8 cellular contexts compared by ENCODE assay signal in the genomic region with DNA sequence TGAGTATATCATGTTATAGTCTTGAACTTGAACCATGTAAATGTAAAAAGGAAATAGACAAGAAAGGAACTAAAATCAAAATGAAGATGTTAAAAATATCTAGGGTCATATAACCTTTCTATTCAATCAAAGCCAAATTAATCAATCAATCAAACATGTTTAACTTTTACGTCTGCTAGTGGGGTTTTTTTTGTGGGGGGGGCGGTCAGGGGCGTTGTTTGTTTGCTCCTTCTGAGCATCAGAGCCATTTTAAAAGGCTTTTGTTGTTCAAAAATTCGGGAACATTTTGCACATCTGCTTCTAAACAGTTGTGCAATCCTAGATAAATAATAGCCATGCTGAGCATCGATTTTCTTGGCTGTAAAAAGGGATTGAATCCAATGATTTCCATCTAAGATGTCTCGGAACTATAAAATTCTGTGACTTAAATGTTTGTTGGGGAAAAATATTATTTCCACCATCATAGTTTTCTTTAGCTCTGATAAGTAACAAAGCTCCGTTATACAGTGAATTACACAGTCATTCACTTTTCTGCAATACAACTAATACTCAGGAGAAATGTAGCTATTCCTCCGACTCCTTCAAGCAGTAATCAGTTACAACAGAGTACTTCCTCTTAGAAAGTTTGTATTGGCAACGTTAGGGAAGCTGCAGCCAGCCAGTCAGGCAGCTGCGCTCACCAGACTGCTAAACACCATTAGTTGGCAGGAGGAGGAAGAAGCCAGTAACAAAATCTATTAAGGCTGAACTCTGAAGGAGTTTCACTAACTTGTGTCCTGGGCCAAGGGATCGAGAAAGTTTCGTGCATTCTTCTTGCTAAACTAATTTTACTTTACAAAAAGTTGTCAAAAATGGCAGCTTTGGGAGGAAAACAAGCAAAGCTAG. TPM values are rescaled to one million over a fixed set of nuclear protein-coding genes. Genes with fewer than 3 reads are reported as not detected.
DNase-seq lines count a peak whose midpoint lies in the region; ATAC-seq and TF ChIP-seq lines count a peak whose summit lies in the region.

No MANE protein-coding gene starts in this region.

- TF ChIP-seq CTCF in Panc1 (IDR thresholded peaks at IDR 0.05): no peak
- TF ChIP-seq CTCF in esophagus squamous epithelium (IDR thresholded peaks at IDR 0.05): no peak

- H3K27ac ChIP-seq in Panc1 (ENCODE audit: low read length) (peak overlapping the region; percentile 93), esophagus squamous epithelium (peak overlapping the region; percentile 87 to 96 (median 94))

- in situ Hi-C loops in Panc1 (cut with HindIII; ENCODE audit: low pct_unique_long_range_greater_than_20kb, low sequenced_read_pairs): no loop called here

- DNase-seq in Daoy (ENCODE audit: low read depth): peak; percentile 68
- DNase-seq in Panc1 (ENCODE audit: low read depth, low spot score): peak; percentile 13
- DNase-seq in esophagus squamous epithelium (lab: John Stamatoyannopoulos, UW): no peak
- DNase-seq in natural killer cell treated with Interleukin-12 subunit alpha and Interleukin-12 subunit beta and Interleukin-15 and Interleukin-18, amount 100 ng/mL, for 72 hours (ENCODE audit: low spot score): no peak
- DNase-seq in retina: no peak
- no peak for DNase-seq in activated CD4-positive, alpha-beta T cell treated with anti-CD3 and anti-CD28 coated beads for 1 hour

- H3K4me3 ChIP-seq in Panc1 (ENCODE audit: low read depth in 2 of 2, low read length in 2 of 2) (peak overlapping the region; percentile 82 to 88), esophagus squamous epithelium (peak overlapping the region; percentile 80 to 90 (median 85))

- peaks cover 4 to 7% of the 10 kb centered on the region in 2 donors for H3K27me3 Mint-ChIP-seq in natural killer cell treated with Interleukin-12 subunit alpha and Interleukin-12 subunit beta and Interleukin-15 and Interleukin-18, amount 100 ng/mL, for 72 hours

- H3K27me3 ChIP-seq in Panc1 (ENCODE audit: control insufficient read depth, insufficient read depth, low read length) (no peaks in the 10 kb centered on the region), esophagus squamous epithelium (no peaks in the 10 kb centered on the region)

- POLR2A ChIA-PET in Panc1 (lab: Charles Lee): no interaction called here

- peak overlapping the region in 1 of 2 donors; percentile 59 for H3K27ac Mint-ChIP-seq in natural killer cell treated with Interleukin-12 subunit alpha and Interleukin-12 subunit beta and Interleukin-15 and Interleukin-18, amount 100 ng/mL, for 72 hours

- peak in 2 of 4 donors; percentile 25 to 31 for TF ChIP-seq POLR2A in esophagus squamous epithelium (IDR thresholded peaks at IDR 0.05)

- TSS peak; percentile 54 for BruUV-seq in Panc1 (replicated peaks; lab: Mats Ljungman, UMichigan)

- CTCF ChIA-PET in Panc1 (lab: Charles Lee): interaction anchor here (0.7 kb wide), 1 partner anchor 1841 kb away, joined by 6 read pairs; no protein-coding TSS in a partner anchor

- ATAC-seq in Panc1 (peak; percentile 32; the same call in 1 of the 2 replicates), GM21737 (IDR thresholded peaks at IDR 0.05; ENCODE audit: unreplicated experiment) (no peak), GM19452 (IDR thresholded peaks at IDR 0.05; ENCODE audit: unreplicated experiment) (no peak)
- no peak for ATAC-seq in natural killer cell treated with Interleukin-12 subunit alpha and Interleukin-12 subunit beta and Interleukin-15 and Interleukin-18, amount 100 ng/mL, for 72 hours

- H3K9me3 ChIP-seq in Panc1 (ENCODE audit: control insufficient read depth, insufficient read depth, low read depth, low read length) (no peaks in the 10 kb centered on the region), esophagus squamous epithelium (no peaks in the 10 kb centered on the region)

- intact Hi-C loops in Panc1 (cut with micrococcal nuclease; ENCODE audit: unreplicated experiment) (no loop called here), esophagus squamous epithelium (cut with DNase I) (no loop called here)

- H3K4me1 Mint-ChIP-seq in natural killer cell treated with Interleukin-12 subunit alpha and Interleukin-12 subunit beta and Interleukin-15 and Interleukin-18, amount 100 ng/mL, for 72 hours (ENCODE audit: low read depth in 2 of 2): peaks cover 26 to 27% of the 10 kb centered on the region in 2 donors

- H3K4me3 Mint-ChIP-seq in natural killer cell treated with Interleukin-12 subunit alpha and Interleukin-12 subunit beta and Interleukin-15 and Interleukin-18, amount 100 ng/mL, for 72 hours: peak overlapping the region; percentile 95

- WGBS in esophagus squamous epithelium, 2 donors: 8 to 10% methylated on average over 10 to 12 of the region's 12 CpGs

- H3K9me3 Mint-ChIP-seq in natural killer cell treated with Interleukin-12 subunit alpha and Interleukin-12 subunit beta and Interleukin-15 and Interleukin-18, amount 100 ng/mL, for 72 hours: no peaks in the 10 kb centered on the region

- H3K36me3 ChIP-seq in Panc1 (ENCODE audit: control insufficient read depth, insufficient read depth, low read length) (no peaks in the 10 kb centered on the region; the same call in 1 of the 2 replicates), esophagus squamous epithelium (no peaks in the 10 kb centered on the region)

- peaks cover 6% of the 10 kb centered on the region for H3K36me3 Mint-ChIP-seq in natural killer cell treated with Interleukin-12 subunit alpha and Interleukin-12 subunit beta and Interleukin-15 and Interleukin-18, amount 100 ng/mL, for 72 hours

- peaks cover 13% of the 10 kb centered on the region for H3K4me1 ChIP-seq in Panc1 (ENCODE audit: control insufficient read depth, insufficient read depth, low read length)
- peaks cover 14 to 32% (median 17%) of the 10 kb centered on the region in 3 donors for H3K4me1 ChIP-seq in esophagus squamous epithelium

RNA-seq across cellular contexts. Expression of gene SPATA6, which starts 2.1 kb away (rescaled TPM):
- total RNA-seq in Daoy (2014; rRNA removed; shearing (Covaris generic)): 2.6 and 3.0 TPM in 2 replicates
- 18.2 TPM for total RNA-seq in Panc1 (2021; ENCODE audit: unreplicated experiment)
- 9.1 TPM for polyA plus RNA-seq in Panc1 (2012; ENCODE audit: insufficient read length)
- 1 to 10 TPM; 2.9 to 8.8 (median 7.1) TPM for total RNA-seq in esophagus squamous epithelium
- 1 to 10 TPM; 2.1 to 4.0 TPM for total RNA-seq in natural killer cell treated with Interleukin-12 subunit alpha and Interleukin-12 subunit beta and Interleukin-15 and Interleukin-18, amount 100 ng/mL, for 72 hours

Comparison
In these comparisons a context has a peak if more than half of its experiments do, and no peak if none do; other contexts are left out.
1. DNase-seq: peak in Daoy (single experiment) and Panc1 (single experiment); none in esophagus squamous epithelium (single experiment), natural killer cell treated with Interleukin-12 subunit alpha and Interleukin-12 subunit beta and Interleukin-15 and Interleukin-18, amount 100 ng/mL, for 72 hours (single experiment), retina (single experiment) and activated CD4-positive, alpha-beta T cell treated with anti-CD3 and anti-CD28 coated beads for 1 hour (single experiment).